1 cellular context compared by ENCODE assay signal in the genomic region with DNA sequence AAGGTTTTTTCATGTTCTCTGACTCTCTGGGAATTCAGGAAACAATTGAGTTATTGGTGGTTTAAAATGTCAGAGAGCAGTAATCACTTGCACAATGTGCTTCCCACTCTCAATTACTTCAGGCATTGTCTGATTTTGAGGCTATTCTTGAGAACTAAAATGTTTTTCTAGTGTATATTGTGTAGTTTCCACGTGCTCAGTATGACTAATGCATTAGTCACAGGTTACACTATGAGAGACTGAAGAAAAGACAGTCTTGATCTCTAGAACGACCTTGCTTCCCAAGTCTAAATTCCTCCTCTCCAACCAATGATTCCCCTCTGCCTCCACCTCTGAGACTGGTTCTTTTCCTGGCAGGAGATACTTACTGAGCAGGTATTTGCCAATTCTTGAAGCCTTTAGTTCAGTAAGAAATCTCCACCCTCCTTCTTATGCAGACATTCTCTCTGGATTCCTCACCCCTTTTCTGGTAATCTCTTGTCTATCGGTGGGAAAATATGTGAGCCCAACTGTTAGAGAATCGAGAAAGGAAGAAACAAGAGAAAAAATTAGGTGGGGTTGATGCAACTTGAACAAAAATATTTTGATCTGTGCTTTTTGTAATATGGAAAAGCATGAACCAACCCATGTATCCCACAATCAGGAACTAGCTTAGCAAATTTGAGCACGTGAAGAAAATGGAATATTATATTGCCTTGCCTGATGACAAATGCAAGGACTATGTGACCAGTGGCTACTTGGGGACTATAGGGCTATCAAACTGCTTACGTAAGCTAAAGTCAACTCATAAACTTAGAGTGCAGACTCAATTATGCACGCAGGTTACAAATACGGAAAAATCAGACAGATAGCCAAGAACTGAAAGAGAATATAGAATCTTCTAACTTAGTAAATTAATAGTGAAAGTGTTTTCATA.
A peak's percentile ranks its signal among the peaks of the same experiment; 100 is the strongest.
TF ChIP-seq lines count a peak whose summit lies in the region.

No MANE protein-coding gene starts in this region.

TF ChIP-seq in HepG2, 621 proteins besides CTCF, POLR2A, EP300 and RAD21 (continued from another document):
- TF ChIP-seq, protein P1, sequence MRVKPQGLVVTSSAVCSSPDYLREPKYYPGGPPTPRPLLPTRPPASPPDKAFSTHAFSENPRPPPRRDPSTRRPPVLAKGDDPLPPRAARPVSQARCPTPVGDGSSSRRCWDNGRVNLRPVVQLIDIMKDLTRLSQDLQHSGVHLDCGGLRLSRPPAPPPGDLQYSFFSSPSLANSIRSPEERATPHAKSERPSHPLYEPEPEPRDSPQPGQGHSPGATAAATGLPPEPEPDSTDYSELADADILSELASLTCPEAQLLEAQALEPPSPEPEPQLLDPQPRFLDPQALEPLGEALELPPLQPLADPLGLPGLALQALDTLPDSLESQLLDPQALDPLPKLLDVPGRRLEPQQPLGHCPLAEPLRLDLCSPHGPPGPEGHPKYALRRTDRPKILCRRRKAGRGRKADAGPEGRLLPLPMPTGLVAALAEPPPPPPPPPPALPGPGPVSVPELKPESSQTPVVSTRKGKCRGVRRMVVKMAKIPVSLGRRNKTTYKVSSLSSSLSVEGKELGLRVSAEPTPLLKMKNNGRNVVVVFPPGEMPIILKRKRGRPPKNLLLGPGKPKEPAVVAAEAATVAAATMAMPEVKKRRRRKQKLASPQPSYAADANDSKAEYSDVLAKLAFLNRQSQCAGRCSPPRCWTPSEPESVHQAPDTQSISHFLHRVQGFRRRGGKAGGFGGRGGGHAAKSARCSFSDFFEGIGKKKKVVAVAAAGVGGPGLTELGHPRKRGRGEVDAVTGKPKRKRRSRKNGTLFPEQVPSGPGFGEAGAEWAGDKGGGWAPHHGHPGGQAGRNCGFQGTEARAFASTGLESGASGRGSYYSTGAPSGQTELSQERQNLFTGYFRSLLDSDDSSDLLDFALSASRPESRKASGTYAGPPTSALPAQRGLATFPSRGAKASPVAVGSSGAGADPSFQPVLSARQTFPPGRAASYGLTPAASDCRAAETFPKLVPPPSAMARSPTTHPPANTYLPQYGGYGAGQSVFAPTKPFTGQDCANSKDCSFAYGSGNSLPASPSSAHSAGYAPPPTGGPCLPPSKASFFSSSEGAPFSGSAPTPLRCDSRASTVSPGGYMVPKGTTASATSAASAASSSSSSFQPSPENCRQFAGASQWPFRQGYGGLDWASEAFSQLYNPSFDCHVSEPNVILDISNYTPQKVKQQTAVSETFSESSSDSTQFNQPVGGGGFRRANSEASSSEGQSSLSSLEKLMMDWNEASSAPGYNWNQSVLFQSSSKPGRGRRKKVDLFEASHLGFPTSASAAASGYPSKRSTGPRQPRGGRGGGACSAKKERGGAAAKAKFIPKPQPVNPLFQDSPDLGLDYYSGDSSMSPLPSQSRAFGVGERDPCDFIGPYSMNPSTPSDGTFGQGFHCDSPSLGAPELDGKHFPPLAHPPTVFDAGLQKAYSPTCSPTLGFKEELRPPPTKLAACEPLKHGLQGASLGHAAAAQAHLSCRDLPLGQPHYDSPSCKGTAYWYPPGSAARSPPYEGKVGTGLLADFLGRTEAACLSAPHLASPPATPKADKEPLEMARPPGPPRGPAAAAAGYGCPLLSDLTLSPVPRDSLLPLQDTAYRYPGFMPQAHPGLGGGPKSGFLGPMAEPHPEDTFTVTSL (CRISPR knock-in tag; IDR thresholded peaks at IDR 0.05; ENCODE audit: borderline replicate concordance): peak; percentile 42; the same call in 1 of the 2 replicates
